In genomic region chr17:49987681-49988441, GRCh38 we compare ENCODE assay signal across 10 cellular contexts. TPM values are rescaled to one million over a fixed set of nuclear protein-coding genes. Genes with fewer than 3 reads are reported as not detected.
DNase-seq lines count a peak whose midpoint lies in the region; ATAC-seq and TF ChIP-seq lines count a peak whose summit lies in the region.
"Had no signal": no experiment of that assay in that cellular context is flagged by ENCODE, and none has a peak within 500 bp of the region (broad histone marks: within the 10 kb centered on the region; RNA-seq: fewer than 3 reads in every experiment).

No MANE protein-coding gene starts in this region.

- POLR2A ChIA-PET in RWPE1 (lab: Yijun Ruan, JAX; ENCODE audit: low non-redundant PET), result interaction anchor here (0.5 kb wide), 1 partner anchor 30 kb away, joined by 3 read pairs; no protein-coding TSS in a partner anchor

- no peak overlapping the region for H3K27ac Mint-ChIP-seq in Calu3 (ENCODE audit: unreplicated experiment)

- H3K36me3 Mint-ChIP-seq in Calu3 (ENCODE audit: insufficient read depth, unreplicated experiment), result peaks cover 8% of the 10 kb centered on the region
- H3K36me3 Mint-ChIP-seq: naive B cell had no signal

- ATAC-seq in HG03442 (IDR thresholded peaks at IDR 0.05; ENCODE audit: unreplicated experiment) (no peak), GM21360 (IDR thresholded peaks at IDR 0.05; ENCODE audit: unreplicated experiment) (no peak)

- DNase-seq in Calu3 (peak; percentile 41), LHCN-M2 (ENCODE audit: low read depth) (peak; percentile 89), RWPE1 (ENCODE audit: low spot score) (peak; percentile 32), kidney tubule cell (ENCODE audit: low spot score) (peak; percentile 33), globus pallidus (ENCODE audit: low spot score) (no peak)
- no peak for DNase-seq in stimulated activated CD4-positive, alpha-beta T cell treated with anti-CD3 and anti-CD28 coated beads, Interleukin-1b, Interleukin-23, amount 100 ng/mL, for 48 hours
- DNase-seq: activated CD4-positive, alpha-beta T cell treated with anti-CD3 and anti-CD28 coated beads, Interleukin-2, amount 50 U/mL, for 48 hours; naive B cell had no signal

- intact Hi-C loops in Calu3 (cut with micrococcal nuclease; ENCODE audit: unreplicated experiment), result no loop called here

- H3K4me3 Mint-ChIP-seq in Calu3 (ENCODE audit: low read depth, unreplicated experiment), result no peak overlapping the region
- H3K4me3 Mint-ChIP-seq: naive B cell had no signal

- TF ChIP-seq CTCF in Calu3 (IDR thresholded peaks at IDR 0.05; ENCODE audit: unreplicated experiment) (no peak), RWPE1 (conservative IDR thresholded peaks at IDR 0.05; ENCODE audit: low read depth) (no peak)

- H3K27ac ChIP-seq in RWPE1, result peak overlapping the region; percentile 90

- no TSS peak for BruUV-seq in Calu3 (replicated peaks; lab: Mats Ljungman, UMichigan)

- CTCF ChIA-PET in Calu3 (lab: Charles Lee), result interaction anchor here (1.0 kb wide), 1 partner anchor 35 kb away, joined by 3 read pairs; no protein-coding TSS in a partner anchor
- CTCF ChIA-PET in RWPE1 (lab: Yijun Ruan, JAX), result interaction anchor here (0.6 to 1.5 kb wide), 4 partner anchors 9 to 126 kb away, joined by 3 to 4 read pairs (median 4); no protein-coding TSS in a partner anchor

- H3K4me1 Mint-ChIP-seq in Calu3 (ENCODE audit: low read depth, unreplicated experiment), result peaks cover 18% of the 10 kb centered on the region

- H3K27me3 Mint-ChIP-seq in Calu3 (ENCODE audit: unreplicated experiment), result peaks cover 100% of the 10 kb centered on the region

- no peaks in the 10 kb centered on the region for H3K9me3 Mint-ChIP-seq in Calu3 (ENCODE audit: low read depth, unreplicated experiment)
- H3K9me3 Mint-ChIP-seq: naive B cell had no signal

RNA-seq across cellular contexts. Expression of gene DLX3, which starts 7.2 kb away (rescaled TPM):
- total RNA-seq in Calu3 (2022), result not detected in 2 replicates
- total RNA-seq in LHCN-M2 (2014; rRNA removed), result 0.29 and 0.32 TPM in 2 replicates
- 0.66 TPM for polyA plus RNA-seq in LHCN-M2 (2012)

RNA-seq across cellular contexts. Expression of gene DLX4, which starts 18.9 kb away (rescaled TPM):
- total RNA-seq in Calu3 (2022), result 2.4 and 2.5 TPM in 2 replicates
- 0.06 TPM in 1 of 2 replicates, not detected in the other for total RNA-seq in LHCN-M2 (2014; rRNA removed)
- 0.09 TPM for polyA plus RNA-seq in LHCN-M2 (2012)

Comparison
In these comparisons a context has a peak if more than half of its experiments do, and no peak if none do; other contexts are left out.
1. DNase-seq: peak in Calu3 (single experiment), LHCN-M2 (single experiment), RWPE1 (single experiment) and kidney tubule cell (single experiment); none in globus pallidus (single experiment) and stimulated activated CD4-positive, alpha-beta T cell treated with anti-CD3 and anti-CD28 coated beads, Interleukin-1b, Interleukin-23, amount 100 ng/mL, for 48 hours (single experiment).